In the genomic region with DNA sequence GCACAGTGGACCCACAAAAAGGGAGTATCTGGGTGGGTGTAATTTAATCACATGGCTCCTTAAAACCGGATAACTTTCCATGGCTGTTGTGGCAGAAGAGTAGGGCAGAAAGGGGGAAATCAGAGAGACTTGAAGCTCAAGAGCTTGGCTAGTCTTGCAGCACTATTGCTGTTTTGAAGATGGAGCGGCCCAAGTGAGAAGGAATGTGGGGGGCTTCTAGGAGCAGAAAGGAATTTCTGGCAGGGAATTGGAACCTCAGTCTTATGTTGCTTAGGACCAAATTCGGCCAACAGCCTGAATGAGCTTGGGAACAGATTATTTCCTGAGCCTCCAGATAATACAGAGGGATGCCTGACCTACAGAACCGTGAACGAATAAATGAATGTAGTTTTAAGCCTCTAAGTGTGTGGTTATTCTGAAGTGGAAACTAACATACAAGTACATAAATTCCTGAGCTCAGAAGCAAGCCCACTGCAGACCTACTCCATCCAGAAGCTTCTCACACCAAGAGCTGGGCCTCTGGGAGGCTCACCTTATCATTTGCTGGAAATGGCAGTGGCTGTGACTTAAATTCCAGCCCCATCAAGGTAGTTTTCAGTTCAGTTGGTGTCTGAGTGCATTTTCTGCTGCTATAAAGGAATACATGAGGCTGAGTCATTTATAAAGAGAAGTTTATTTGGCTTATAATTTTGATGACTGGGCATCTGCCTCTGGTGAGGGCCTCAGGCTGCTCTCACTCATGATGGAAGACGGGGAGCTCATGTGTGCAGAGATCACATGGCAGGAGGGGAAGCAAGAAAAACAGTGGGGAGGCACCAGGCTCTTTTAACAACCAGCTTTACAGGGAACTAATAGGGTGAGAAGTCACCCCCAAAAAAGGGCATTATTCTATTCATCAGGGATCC, we compare ENCODE assay signal across 1 cellular context.
TF ChIP-seq lines count a peak whose summit lies in the region.

No MANE protein-coding gene starts in this region.

TF ChIP-seq in H1, 55 proteins besides CTCF, POLR2A, EP300 and RAD21:
- TF ChIP-seq NANOG (IDR thresholded peaks at IDR 0.05; ENCODE audit: insufficient read depth, low read depth, low read length, poor library complexity, severe bottlenecking) (no peak), BRCA1 (IDR thresholded peaks at IDR 0.05; ENCODE audit: low read depth, low read length) (no peak), CBX5 (IDR thresholded peaks at IDR 0.05; ENCODE audit: low read depth, low read length) (no peak), NRF1 (IDR thresholded peaks at IDR 0.05; ENCODE audit: low read depth, low read length) (no peak), RFX5 (IDR thresholded peaks at IDR 0.05; ENCODE audit: borderline replicate concordance, low read depth, low read length) (no peak), POLR2AphosphoS5 (IDR thresholded peaks at IDR 0.05; ENCODE audit: low read depth, low read length) (no peak), TEAD4 (IDR thresholded peaks at IDR 0.05; ENCODE audit: low read depth, low read length) (peak; percentile 34; the same call in 1 of the 2 replicates), SAP30 (IDR thresholded peaks at IDR 0.05; ENCODE audit: insufficient read depth, insufficient replicate concordance, low read length) (no peak)
TF ChIP-seq in H1: peak in this region for 1.
